1 cellular context compared by ENCODE assay signal in genomic region chr10:3398825-3399646, GRCh38.
A peak's percentile ranks its signal among the peaks of the same experiment; 100 is the strongest.
TF ChIP-seq lines count a peak whose summit lies in the region.

No MANE protein-coding gene starts in this region.

TF ChIP-seq in GM12878, 131 proteins besides CTCF, POLR2A, EP300 and RAD21 (continued from another document):
- TF ChIP-seq E2F8 (IDR thresholded peaks at IDR 0.05; ENCODE audit: low read depth, partially characterized antibody): no peak
- peak; percentile 97 for TF ChIP-seq BCL3 (IDR thresholded peaks at IDR 0.05; ENCODE audit: borderline replicate concordance, insufficient read depth, low read depth, low read length, poor library complexity, severe bottlenecking)
- no peak for TF ChIP-seq SKIL (IDR thresholded peaks at IDR 0.05; ENCODE audit: low read depth, poor library complexity, severe bottlenecking)
